1 cellular context compared by ENCODE assay signal in genomic region chr4:158624889-158625478, GRCh38.
TF ChIP-seq lines count a peak whose summit lies in the region.

No MANE protein-coding gene starts in this region.

TF ChIP-seq in GM12878, 131 proteins besides CTCF, POLR2A, EP300 and RAD21:
- TF ChIP-seq LARP7 (IDR thresholded peaks at IDR 0.05) (no peak), EZH2 (IDR thresholded peaks at IDR 0.05; ENCODE audit: borderline replicate concordance, control insufficient read depth, low read depth, low read length) (no peak), NFIC (IDR thresholded peaks at IDR 0.05; ENCODE audit: low read depth, low read length) (no peak), DPF2 (IDR thresholded peaks at IDR 0.05) (no peak), PKNOX1 (IDR thresholded peaks at IDR 0.05) (no peak), SMC3 (IDR thresholded peaks at IDR 0.05; ENCODE audit: borderline replicate concordance, low read length) (peak; percentile 87), SMAD1 (IDR thresholded peaks at IDR 0.05; ENCODE audit: low read depth, partially characterized antibody) (no peak)
- TF ChIP-seq, protein P1, sequence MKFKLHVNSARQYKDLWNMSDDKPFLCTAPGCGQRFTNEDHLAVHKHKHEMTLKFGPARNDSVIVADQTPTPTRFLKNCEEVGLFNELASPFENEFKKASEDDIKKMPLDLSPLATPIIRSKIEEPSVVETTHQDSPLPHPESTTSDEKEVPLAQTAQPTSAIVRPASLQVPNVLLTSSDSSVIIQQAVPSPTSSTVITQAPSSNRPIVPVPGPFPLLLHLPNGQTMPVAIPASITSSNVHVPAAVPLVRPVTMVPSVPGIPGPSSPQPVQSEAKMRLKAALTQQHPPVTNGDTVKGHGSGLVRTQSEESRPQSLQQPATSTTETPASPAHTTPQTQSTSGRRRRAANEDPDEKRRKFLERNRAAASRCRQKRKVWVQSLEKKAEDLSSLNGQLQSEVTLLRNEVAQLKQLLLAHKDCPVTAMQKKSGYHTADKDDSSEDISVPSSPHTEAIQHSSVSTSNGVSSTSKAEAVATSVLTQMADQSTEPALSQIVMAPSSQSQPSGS (IDR thresholded peaks at IDR 0.05; ENCODE audit: low read length), result 0 out of 2 replicates have a peak, but pooled peaks have one; percentile 16
